ENCODE assay signal across 8 cellular contexts in the genomic region with DNA sequence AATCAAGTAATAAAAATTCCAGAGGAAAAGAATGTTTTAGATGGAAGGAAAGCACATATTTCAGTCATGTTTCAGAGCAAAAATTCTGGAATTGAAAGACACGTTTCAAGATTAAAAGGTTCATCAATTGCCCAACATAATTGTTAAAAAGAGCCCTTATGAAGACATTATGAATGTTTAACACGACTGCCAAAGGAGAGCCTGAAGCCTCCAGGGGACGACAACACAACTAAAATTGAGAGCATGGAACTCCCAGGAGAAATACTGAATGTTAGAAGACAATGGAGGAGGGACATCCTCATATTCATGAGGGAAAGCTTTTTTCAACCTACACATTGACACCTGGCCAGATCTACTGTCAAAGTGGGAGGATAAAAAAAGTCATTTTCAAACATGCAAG. TPM values are rescaled to one million over a fixed set of nuclear protein-coding genes. Genes with fewer than 3 reads are reported as not detected.
DNase-seq lines count a peak whose midpoint lies in the region; ATAC-seq and TF ChIP-seq lines count a peak whose summit lies in the region.

No MANE protein-coding gene starts in this region.

- H3K27ac Mint-ChIP-seq in glutamatergic neuron (ENCODE audit: unreplicated experiment): no peak overlapping the region

- H3K9me3 Mint-ChIP-seq in glutamatergic neuron (ENCODE audit: unreplicated experiment): peaks cover 1% of the 10 kb centered on the region

- ATAC-seq in HG02588 (IDR thresholded peaks at IDR 0.05; ENCODE audit: unreplicated experiment): no peak

- H3K4me1 Mint-ChIP-seq in glutamatergic neuron (ENCODE audit: low read depth, unreplicated experiment): no peaks in the 10 kb centered on the region

- H3K36me3 Mint-ChIP-seq in glutamatergic neuron (ENCODE audit: unreplicated experiment): no peaks in the 10 kb centered on the region

- DNase-seq in ELF-1 (ENCODE audit: low read depth, low spot score) (peak; percentile 15), LHCN-M2 (ENCODE audit: low read depth) (peak; percentile 49), UCSD-AML1 (lab: John Stamatoyannopoulos, UW; ENCODE audit: unreplicated experiment) (peak; percentile 38), dermis microvascular lymphatic vessel endothelial cell (ENCODE audit: low read depth in 2 of 2) (peak; percentile 6 to 25), occipital lobe (lab: John Stamatoyannopoulos, UW) (peak; percentile 16), NCI-H187 treated with DMSO at 0.1 percent for 48 hours (lab: John Stamatoyannopoulos, UW) (no peak), glutamatergic neuron (no peak)

- no peak overlapping the region for H3K4me3 Mint-ChIP-seq in glutamatergic neuron (ENCODE audit: unreplicated experiment)

- no peak for TF ChIP-seq CTCF in glutamatergic neuron (IDR thresholded peaks at IDR 0.05; ENCODE audit: partially characterized antibody, unreplicated experiment)

- no peaks in the 10 kb centered on the region for H3K27me3 Mint-ChIP-seq in glutamatergic neuron (ENCODE audit: unreplicated experiment)

RNA-seq across cellular contexts. Expression of gene OR2T11, which starts 16.0 kb away (rescaled TPM):
- total RNA-seq in LHCN-M2 (2014; rRNA removed) (not detected in 2 replicates), dermis microvascular lymphatic vessel endothelial cell (not detected in 2 replicates), occipital lobe (not detected), glutamatergic neuron (ENCODE audit: unreplicated experiment) (not detected)
- polyA plus RNA-seq in LHCN-M2 (2012): not detected

RNA-seq across cellular contexts. Expression of gene OR2T10, which starts 21.4 kb away (rescaled TPM):
- total RNA-seq in LHCN-M2 (2014; rRNA removed): not detected in 2 replicates
- not detected for polyA plus RNA-seq in LHCN-M2 (2012)
- not detected in 2 replicates for total RNA-seq in dermis microvascular lymphatic vessel endothelial cell
- total RNA-seq in occipital lobe: not detected
- not detected for total RNA-seq in glutamatergic neuron (ENCODE audit: unreplicated experiment)

RNA-seq across cellular contexts. Expression of gene OR2T35, which starts 26.2 kb away (rescaled TPM):
- total RNA-seq in LHCN-M2 (2014; rRNA removed) (not detected in 2 replicates), dermis microvascular lymphatic vessel endothelial cell (not detected in 2 replicates), occipital lobe (not detected), glutamatergic neuron (ENCODE audit: unreplicated experiment) (not detected)
- not detected for polyA plus RNA-seq in LHCN-M2 (2012)

RNA-seq across cellular contexts. Expression of gene OR2T27, which starts 36.5 kb away (rescaled TPM):
- total RNA-seq in LHCN-M2 (2014; rRNA removed) (not detected in 2 replicates), dermis microvascular lymphatic vessel endothelial cell (not detected in 2 replicates), occipital lobe (not detected), glutamatergic neuron (ENCODE audit: unreplicated experiment) (not detected)
- polyA plus RNA-seq in LHCN-M2 (2012): not detected

RNA-seq across cellular contexts. Expression of gene OR2T34, which starts 44.3 kb away (rescaled TPM):
- total RNA-seq in LHCN-M2 (2014; rRNA removed) (not detected in 2 replicates), dermis microvascular lymphatic vessel endothelial cell (not detected in 2 replicates), occipital lobe (not detected), glutamatergic neuron (ENCODE audit: unreplicated experiment) (not detected)
- not detected for polyA plus RNA-seq in LHCN-M2 (2012)

Comparison
In these comparisons a context has a peak if more than half of its experiments do, and no peak if none do; other contexts are left out.
1. DNase-seq: peak in ELF-1 (single experiment), LHCN-M2 (single experiment), UCSD-AML1 (single experiment), dermis microvascular lymphatic vessel endothelial cell (2 of 2) and occipital lobe (single experiment); none in NCI-H187 treated with DMSO at 0.1 percent for 48 hours (single experiment) and glutamatergic neuron (single experiment).